Comparison of ENCODE assay signal across 1 cellular context in genomic region chr16:19991614-19992013, GRCh38.
A peak's percentile ranks its signal among the peaks of the same experiment; 100 is the strongest.
TF ChIP-seq lines count a peak whose summit lies in the region.

No MANE protein-coding gene starts in this region.

TF ChIP-seq in WTC11, 78 proteins besides CTCF, POLR2A, EP300 and RAD21 (continued from another document):
- no peak for TF ChIP-seq STAT6 (CRISPR knock-in tag; conservative IDR thresholded peaks at IDR 0.05; ENCODE audit: low read depth)
- no peak for TF ChIP-seq NR3C1 (CRISPR knock-in tag; conservative IDR thresholded peaks at IDR 0.05; ENCODE audit: low read depth)
- no peak for TF ChIP-seq CREB1 (CRISPR knock-in tag; IDR thresholded peaks at IDR 0.05)
- 0 out of 2 replicates have a peak, but pooled peaks have one; percentile 32 for TF ChIP-seq ZNF532 (CRISPR knock-in tag; IDR thresholded peaks at IDR 0.05; ENCODE audit: borderline replicate concordance)
- TF ChIP-seq MAX (CRISPR knock-in tag; IDR thresholded peaks at IDR 0.05), result no peak
- TF ChIP-seq PRRX2 (CRISPR knock-in tag; IDR thresholded peaks at IDR 0.05), result no peak
- TF ChIP-seq RORB (CRISPR knock-in tag; IDR thresholded peaks at IDR 0.05), result no peak
- no peak for TF ChIP-seq ATF6 (CRISPR knock-in tag; IDR thresholded peaks at IDR 0.05)
